21 cellular contexts compared by ENCODE assay signal in genomic region chr16:58451263-58451662, GRCh38. TPM values are rescaled to one million over a fixed set of nuclear protein-coding genes. Genes with fewer than 3 reads are reported as not detected.
DNase-seq lines count a peak whose midpoint lies in the region; ATAC-seq and TF ChIP-seq lines count a peak whose summit lies in the region.
"Had no signal": no experiment of that assay in that cellular context is flagged by ENCODE, and none has a peak within 500 bp of the region (broad histone marks: within the 10 kb centered on the region; RNA-seq: fewer than 3 reads in every experiment).

No MANE protein-coding gene starts in this region.

- TF ChIP-seq CTCF in PC-9 (conservative IDR thresholded peaks at IDR 0.05) (no peak), heart right ventricle (IDR thresholded peaks at IDR 0.05) (no peak), mammary epithelial cell (conservative IDR thresholded peaks at IDR 0.05 in 1 of 2, IDR thresholded peaks at IDR 0.05 in 1 of 2; ENCODE audit: extremely low read depth in 1 of 2, insufficient read depth in 1 of 2, low read depth in 1 of 2, low read length in 2 of 2) (no peak)

- POLR2A ChIA-PET in PC-9 (lab: Charles Lee; ENCODE audit: unreplicated experiment): no interaction called here

- H3K4me1 ChIP-seq in PC-9 (replicated peaks; ENCODE audit: insufficient read depth) (peaks cover 33% of the 10 kb centered on the region), heart right ventricle (peaks cover 0 to 22% (median 4%) of the 10 kb centered on the region in 9 donors), mammary epithelial cell (ENCODE audit: insufficient read depth, low read length) (no peaks in the 10 kb centered on the region)
- H3K4me1 ChIP-seq: SJSA1 had no signal

- intact Hi-C loops in PC-9 (cut with micrococcal nuclease; ENCODE audit: unreplicated experiment): no loop called here
- intact Hi-C loops in heart right ventricle (cut with DNase I): no loop called here
- intact Hi-C loops in posterior vena cava (cut with DNase I): no loop called here
- intact Hi-C loops in mammary epithelial cell (cut with micrococcal nuclease): no loop called here

- H2AFZ ChIP-seq in PC-9 (no peak overlapping the region), mammary epithelial cell (ENCODE audit: low read depth, low read length) (no peak overlapping the region)

- 68 to 70% methylated on average over 2 of the region's 2 CpGs for WGBS in heart right ventricle, 2 donors
- 87% methylated on average over 2 of the region's 2 CpGs for WGBS in mammary epithelial cell (ENCODE audit: low coverage, missing lambda C conversion rate)

- H3K27me3 ChIP-seq in PC-9 (ENCODE audit: insufficient read depth, low read depth) (no peaks in the 10 kb centered on the region), heart right ventricle (no peaks in the 10 kb centered on the region), mammary epithelial cell (ENCODE audit: insufficient read depth, low read length) (no peaks in the 10 kb centered on the region)

- H4K20me1 ChIP-seq in PC-9 (ENCODE audit: insufficient read depth) (no peaks in the 10 kb centered on the region), mammary epithelial cell (ENCODE audit: insufficient read depth, low read length) (no peaks in the 10 kb centered on the region)

- CTCF ChIA-PET in PC-9 (lab: Charles Lee): interaction anchor here (0.6 kb wide), 1 partner anchor 36 kb away, joined by 5 read pairs; no protein-coding TSS in a partner anchor
- CTCF ChIA-PET in mammary epithelial cell (lab: Charles Lee; ENCODE audit: low non-redundant PET): no interaction called here

- in situ Hi-C loops in mammary epithelial cell (cut with MboI; ENCODE audit: low sequenced_read_pairs in 2 of 2): no loop called here

- peaks cover 26% of the 10 kb centered on the region for H3F3A ChIP-seq in PC-9 (ENCODE audit: insufficient read depth, low read depth)

- H3K4me3 ChIP-seq in PC-9 (no peak overlapping the region), heart right ventricle (no peak overlapping the region), mammary epithelial cell (replicated peaks in 1 of 3; ENCODE audit: insufficient read depth in 1 of 3, low read depth in 2 of 3, low read length in 3 of 3) (no peak overlapping the region)
- H3K4me3 ChIP-seq: SJSA1 had no signal

- BruUV-seq in PC-9 (replicated peaks; lab: Mats Ljungman, UMichigan) (no TSS peak), mammary epithelial cell (replicated peaks; lab: Mats Ljungman, UMichigan) (no TSS peak)

- no peaks in the 10 kb centered on the region for H3K9me2 ChIP-seq in PC-9 (ENCODE audit: insufficient read depth)

- H3K79me2 ChIP-seq in PC-9 (ENCODE audit: low read depth) (no peaks in the 10 kb centered on the region), mammary epithelial cell (ENCODE audit: insufficient read depth, low read length) (no peaks in the 10 kb centered on the region)

- dilution Hi-C loops in mammary epithelial cell (cut with HindIII; ENCODE audit: low sequenced_read_pairs): loop anchor here (10.0 kb wide), 2 partner anchors 286 to 416 kb away; no protein-coding TSS in a partner anchor

- no peaks in the 10 kb centered on the region for H3K9me3 ChIP-seq in PC-9 (ENCODE audit: insufficient read depth, low read depth)
- H3K9me3 ChIP-seq in heart right ventricle: no peaks in the 10 kb centered on the region
- H3K9me3 ChIP-seq in mammary epithelial cell (replicated peaks; ENCODE audit: insufficient read depth, low read length): no peaks in the 10 kb centered on the region
- H3K9me3 ChIP-seq: SJSA1 had no signal

- H3K36me3 ChIP-seq in PC-9 (ENCODE audit: low read depth) (no peaks in the 10 kb centered on the region), heart right ventricle (no peaks in the 10 kb centered on the region), mammary epithelial cell (ENCODE audit: insufficient read depth, low read length) (no peaks in the 10 kb centered on the region)
- H3K36me3 ChIP-seq: SJSA1 had no signal

- peak; percentile 43 to 94 (median 72) for ATAC-seq in heart right ventricle
- ATAC-seq: activated CD8-positive, alpha-beta T cell treated with anti-CD3 and anti-CD28 coated beads for 36 hours; Panc1 had no signal

- H3K27ac ChIP-seq in PC-9: peak overlapping the region; percentile 41; the same call in 1 of the 2 replicates
- H3K27ac ChIP-seq in heart right ventricle: peak overlapping the region in 8 of 10 donors; percentile 10 to 83 (median 68)
- no peak overlapping the region for H3K27ac ChIP-seq in mammary epithelial cell (ENCODE audit: insufficient read depth, low read depth, low read length)
- H3K27ac ChIP-seq: foreskin keratinocyte, SJSA1 had no signal

- peak; percentile 46 for DNase-seq in Ammon's horn (ENCODE audit: low spot score)
- DNase-seq in PC-9: no peak
- DNase-seq in heart right ventricle: no peak
- DNase-seq in posterior vena cava (ENCODE audit: low spot score): peak; percentile 35
- no peak for DNase-seq in ecto neural progenitor cell (ENCODE audit: low spot score)
- DNase-seq in NAMALWA (ENCODE audit: low spot score): no peak
- no peak for DNase-seq in NCI-H1092 treated with DMSO at 0.1 percent for 48 hours (lab: John Stamatoyannopoulos, UW)
- DNase-seq in mammary epithelial cell: no peak
- DNase-seq: activated CD4-positive, alpha-beta T cell treated with anti-CD3 and anti-CD28 coated beads for 1 hour; activated CD8-positive, alpha-beta T cell treated with anti-CD3 and anti-CD28 coated beads for 36 hours; activated effector memory CD4-positive, alpha-beta T cell treated with anti-CD3 and anti-CD28 coated beads, Interleukin-2, amount 50 U/mL, for 16 hours; H9; hippocampal formation; immature natural killer cell; NCI-H1048; NCI-H2081; NCI-H510A; NK-92 treated with Interleukin-12 subunit alpha and Interleukin-12 subunit beta, amount 100 ng/mL, for 24 hours had no signal

- H3K9ac ChIP-seq in mammary epithelial cell (ENCODE audit: insufficient read depth, low read length): no peak overlapping the region

- H3K4me2 ChIP-seq in PC-9 (peak overlapping the region; percentile 23), mammary epithelial cell (ENCODE audit: insufficient read depth, low read depth, low read length) (no peak overlapping the region)

RNA-seq across cellular contexts. Expression of gene NDRG4, which starts 48.7 kb away (rescaled TPM):
- 4.8 and 6.0 TPM in 2 replicates for total RNA-seq in PC-9 (2021)
- total RNA-seq in heart right ventricle: 100 to 1,000 TPM; 336 to 821 (median 630) TPM
- polyA plus RNA-seq in heart right ventricle: 100 to 1,000 TPM; 286 to 507 TPM
- total RNA-seq in posterior vena cava: 1 to 10 TPM; 5.8 to 8.6 TPM
- 1 to 10 TPM; 3.8 to 5.0 TPM for total RNA-seq in mammary epithelial cell
- polyA plus RNA-seq in mammary epithelial cell: 0.44 TPM
- polyA minus RNA-seq in mammary epithelial cell: not detected

RNA-seq across cellular contexts. Expression of gene GINS3, which starts 59.0 kb away (rescaled TPM):
- total RNA-seq in PC-9 (2021) (11.3 and 12.4 TPM in 2 replicates), heart right ventricle (1 to 10 TPM; 4.0 to 8.8 (median 5.5) TPM), posterior vena cava (1 to 10 TPM; 1.6 to 2.0 TPM), mammary epithelial cell (10 to 100 TPM in 1 of 2 donors, 1 to 10 TPM in 1; 3.3 to 15.1 TPM)
- polyA plus RNA-seq in heart right ventricle (10 to 100 TPM in 1 of 2 donors, 1 to 10 TPM in 1; 6.9 to 13.5 TPM), mammary epithelial cell (17.9 TPM)
- 22.7 TPM for polyA minus RNA-seq in mammary epithelial cell

Comparison
In these comparisons a context has a peak if more than half of its experiments do, and no peak if none do; other contexts are left out.
1. DNase-seq: peak in Ammon's horn (single experiment) and posterior vena cava (single experiment); none in PC-9 (0 of 2), heart right ventricle (0 of 2), ecto neural progenitor cell (single experiment), NAMALWA (single experiment), NCI-H1092 treated with DMSO at 0.1 percent for 48 hours (single experiment) and mammary epithelial cell (single experiment).
2. RNA of gene NDRG4, which starts 48.7 kb away (total RNA-seq): 336 to 821 TPM in heart right ventricle; 5.8 to 8.6 TPM in posterior vena cava, 3.8 to 5.0 TPM in mammary epithelial cell and 4.8 to 6.0 TPM in PC-9; every median in the first group is over 10 times any median in the second.